Comparison of ENCODE assay signal across 11 cellular contexts in genomic region chr12:124464830-124465229, GRCh38.
DNase-seq lines count a peak whose midpoint lies in the region; ATAC-seq and TF ChIP-seq lines count a peak whose summit lies in the region.
"Had no signal": no experiment of that assay in that cellular context is flagged by ENCODE, and none has a peak within 500 bp of the region (broad histone marks: within the 10 kb centered on the region; RNA-seq: fewer than 3 reads in every experiment).

No MANE protein-coding gene starts in this region.

- TF ChIP-seq CTCF in PC-9 (conservative IDR thresholded peaks at IDR 0.05), result no peak
- no peak for TF ChIP-seq CTCF in omental fat pad (IDR thresholded peaks at IDR 0.05)

- H3K9me2 ChIP-seq in PC-9 (ENCODE audit: insufficient read depth), result no peaks in the 10 kb centered on the region

- H3K4me2 ChIP-seq in BLaER1 (peak overlapping the region; percentile 95), PC-9 (no peak overlapping the region)

- ATAC-seq in esophagus mucosa (peak; percentile 52), omental fat pad (ENCODE audit: low FRiP score) (no peak)
- ATAC-seq: WTC11 had no signal

- H3K27ac ChIP-seq in BLaER1, result peak overlapping the region; percentile 73; the same call in 1 of the 2 replicates
- peak overlapping the region; percentile 10; the same call in 1 of the 2 replicates for H3K27ac ChIP-seq in PC-9
- H3K27ac ChIP-seq: 22Rv1 had no signal

- H4K20me1 ChIP-seq in BLaER1 (peaks cover 72% of the 10 kb centered on the region), PC-9 (ENCODE audit: insufficient read depth) (no peaks in the 10 kb centered on the region)

- peak; percentile 50 for DNase-seq in DMS53 (lab: John Stamatoyannopoulos, UW)
- no peak for DNase-seq in DMS53 treated with DMSO at 0.1 percent for 48 hours (lab: John Stamatoyannopoulos, UW; ENCODE audit: unreplicated experiment)
- peak in 1 of 2 experiments; percentile 71 for DNase-seq in PC-9
- DNase-seq in omental fat pad (ENCODE audit: low spot score), result no peak
- DNase-seq in NCI-H748 treated with DMSO at 0.1 percent for 48 hours (lab: John Stamatoyannopoulos, UW), result no peak
- DNase-seq in NCI-H510A treated with DMSO at 0.1 percent for 48 hours (lab: John Stamatoyannopoulos, UW), result no peak
- DNase-seq: SW 1271 had no signal

- BruUV-seq in PC-9 (replicated peaks; lab: Mats Ljungman, UMichigan), result no TSS peak

- H3K4me1 ChIP-seq in BLaER1 (peaks cover 53% of the 10 kb centered on the region), PC-9 (replicated peaks; ENCODE audit: insufficient read depth) (0 out of 2 replicates have a peak, but pooled peaks cover 4% of the 10 kb centered on the region)

- intact Hi-C loops in PC-9 (cut with micrococcal nuclease; ENCODE audit: unreplicated experiment), result no loop called here

- H3K79me2 ChIP-seq in PC-9 (ENCODE audit: low read depth), result 0 out of 2 replicates have a peak, but pooled peaks cover 4% of the 10 kb centered on the region

- CTCF ChIA-PET in PC-9 (lab: Charles Lee), result interaction anchor here (0.5 kb wide), 1 partner anchor 57 kb away, joined by 3 read pairs; no protein-coding TSS in a partner anchor

- H2AFZ ChIP-seq in PC-9, result no peak overlapping the region

- peaks cover 35% of the 10 kb centered on the region for H3F3A ChIP-seq in PC-9 (ENCODE audit: insufficient read depth, low read depth)

- H3K27me3 ChIP-seq in BLaER1 (no peaks in the 10 kb centered on the region), PC-9 (ENCODE audit: insufficient read depth, low read depth) (no peaks in the 10 kb centered on the region)

- no peak overlapping the region for H3K9ac ChIP-seq in BLaER1

- POLR2A ChIA-PET in PC-9 (lab: Charles Lee; ENCODE audit: unreplicated experiment), result no interaction called here

- H3K9me3 ChIP-seq in BLaER1, result peaks cover 16% of the 10 kb centered on the region
- no peaks in the 10 kb centered on the region; the same call in 1 of the 2 replicates for H3K9me3 ChIP-seq in PC-9 (ENCODE audit: insufficient read depth, low read depth)

- H3K36me3 ChIP-seq in BLaER1 (peaks cover 59% of the 10 kb centered on the region), PC-9 (ENCODE audit: low read depth) (peaks cover 11% of the 10 kb centered on the region; the same call in 1 of the 2 replicates)

- H3K4me3 ChIP-seq in BLaER1 (no peak overlapping the region), PC-9 (no peak overlapping the region)
